In genomic region chr21:15006594-15007230, GRCh38 we compare ENCODE assay signal across 18 cellular contexts. TPM values are rescaled to one million over a fixed set of nuclear protein-coding genes. Genes with fewer than 3 reads are reported as not detected.
A peak's percentile ranks its signal among the peaks of the same experiment; 100 is the strongest.
DNase-seq lines count a peak whose midpoint lies in the region; ATAC-seq and TF ChIP-seq lines count a peak whose summit lies in the region.
"Had no signal": no experiment of that assay in that cellular context is flagged by ENCODE, and none has a peak within 500 bp of the region (broad histone marks: within the 10 kb centered on the region; RNA-seq: fewer than 3 reads in every experiment).

No MANE protein-coding gene starts in this region.

- no peak overlapping the region for H3K9ac ChIP-seq in subcutaneous abdominal adipose tissue (ENCODE audit: low read length in 5 of 5)

- no peak for DNase-seq in activated naive CD4-positive, alpha-beta T cell (lab: John Stamatoyannopoulos, UW)
- DNase-seq in RWPE2 (ENCODE audit: low spot score) (no peak), right lobe of liver (no peak), NCI-H1436 treated with DMSO at 0.1 percent for 48 hours (lab: John Stamatoyannopoulos, UW) (no peak), T-helper 2 cell (no peak)
- DNase-seq: ACHN; activated CD8-positive, alpha-beta memory T cell treated with anti-CD3 and anti-CD28 coated beads, Interleukin-2, amount 10 ng/mL, durations not matched to agents 7 days and 5 days; effector CD4-positive, alpha-beta T cell; hypothalamus; NCI-H1417; NCI-H2171 treated with DMSO at 0.1 percent for 48 hours; posterior cingulate gyrus; stimulated activated naive B cell treated with anti-CD40 and anti-IgM and Interleukin-4, amounts not matched to agents 10 μg/mL and 1 μg/mL and 100 μg/mL, for 72 hours; trophoblast cell had no signal

- ATAC-seq in RWPE2 (ENCODE audit: low read depth): 0 out of 3 replicates have a peak, but pooled peaks have one; percentile 25
- ATAC-seq in right lobe of liver: peak; percentile 23 to 44 (median 34)
- no peak for ATAC-seq in GM18498 (IDR thresholded peaks at IDR 0.05; ENCODE audit: unreplicated experiment)
- ATAC-seq: activated CD8-positive, alpha-beta memory T cell treated with anti-CD3 and anti-CD28 coated beads, Interleukin-2, amount 10 ng/mL, durations not matched to agents 7 days and 5 days; stimulated activated naive B cell treated with anti-CD40 and anti-IgM and Interleukin-4, amounts not matched to agents 10 μg/mL and 1 μg/mL and 100 μg/mL, for 72 hours had no signal

- peaks cover 66% of the 10 kb centered on the region for H3K4me1 Mint-ChIP-seq in activated naive CD4-positive, alpha-beta T cell treated with anti-CD3 and anti-CD28 coated beads, Interleukin-2, amount 50 U/mL, for 24 hours

- intact Hi-C loops in right lobe of liver (cut with DNase I): no loop called here

- 26% methylated on average over 2 of the region's 2 CpGs for WGBS in right lobe of liver (ENCODE audit: insufficient coverage, low coverage, low lambda C conversion rate, missing lambda C conversion rate)

- H3K27ac Mint-ChIP-seq in activated naive CD4-positive, alpha-beta T cell treated with anti-CD3 and anti-CD28 coated beads, Interleukin-2, amount 50 U/mL, for 24 hours: peak overlapping the region; percentile 87
- H3K27ac Mint-ChIP-seq: activated CD8-positive, alpha-beta memory T cell treated with anti-CD3 and anti-CD28 coated beads, Interleukin-2, amount 10 ng/mL, durations not matched to agents 7 days and 5 days; stimulated activated naive B cell treated with anti-CD40 and anti-IgM and Interleukin-4, amounts not matched to agents 10 μg/mL and 1 μg/mL and 100 μg/mL, for 72 hours; T-helper 1 cell treated with Interleukin-12 subunit alpha and Interleukin-12 subunit beta and Interleukin-4 antibody, amounts not matched to agents 30 μg/mL and 1 μg/mL, for 36 hours had no signal

- H3K27ac ChIP-seq in RWPE2 (ENCODE audit: poor library complexity, severe bottlenecking): no peak overlapping the region
- H3K27ac ChIP-seq in right lobe of liver: no peak overlapping the region
- peak overlapping the region; percentile 14 for H3K27ac ChIP-seq in subcutaneous abdominal adipose tissue (ENCODE audit: low read depth, low read length)

- H3K27me3 ChIP-seq in RWPE2 (ENCODE audit: insufficient read depth, poor library complexity, severe bottlenecking): no peaks in the 10 kb centered on the region
- no peaks in the 10 kb centered on the region for H3K27me3 ChIP-seq in right lobe of liver
- no peaks in the 10 kb centered on the region for H3K27me3 ChIP-seq in subcutaneous abdominal adipose tissue (ENCODE audit: control insufficient read depth in 5 of 5, insufficient read depth in 4 of 5, low read length in 5 of 5)

- TF ChIP-seq POLR2A in right lobe of liver (IDR thresholded peaks at IDR 0.05): no peak

- TF ChIP-seq CTCF in RWPE2 (IDR thresholded peaks at IDR 0.05; ENCODE audit: poor library complexity, severe bottlenecking): no peak
- TF ChIP-seq CTCF in right lobe of liver (IDR thresholded peaks at IDR 0.05): no peak

- H3K9me3 Mint-ChIP-seq in activated naive CD4-positive, alpha-beta T cell treated with anti-CD3 and anti-CD28 coated beads, Interleukin-2, amount 50 U/mL, for 24 hours: no peaks in the 10 kb centered on the region
- H3K9me3 Mint-ChIP-seq: T-helper 1 cell treated with Interleukin-12 subunit alpha and Interleukin-12 subunit beta and Interleukin-4 antibody, amounts not matched to agents 30 μg/mL and 1 μg/mL, for 36 hours had no signal

- peak overlapping the region; percentile 47 for H3K4me3 Mint-ChIP-seq in activated naive CD4-positive, alpha-beta T cell treated with anti-CD3 and anti-CD28 coated beads, Interleukin-2, amount 50 U/mL, for 24 hours
- H3K4me3 Mint-ChIP-seq: activated CD8-positive, alpha-beta memory T cell treated with anti-CD3 and anti-CD28 coated beads, Interleukin-2, amount 10 ng/mL, durations not matched to agents 7 days and 5 days; stimulated activated naive B cell treated with anti-CD40 and anti-IgM and Interleukin-4, amounts not matched to agents 10 μg/mL and 1 μg/mL and 100 μg/mL, for 72 hours; T-helper 1 cell treated with Interleukin-12 subunit alpha and Interleukin-12 subunit beta and Interleukin-4 antibody, amounts not matched to agents 30 μg/mL and 1 μg/mL, for 36 hours had no signal

- H3K36me3 Mint-ChIP-seq in activated naive CD4-positive, alpha-beta T cell treated with anti-CD3 and anti-CD28 coated beads, Interleukin-2, amount 50 U/mL, for 24 hours: peaks cover 31% of the 10 kb centered on the region

- no peaks in the 10 kb centered on the region for H3K27me3 Mint-ChIP-seq in activated naive CD4-positive, alpha-beta T cell treated with anti-CD3 and anti-CD28 coated beads, Interleukin-2, amount 50 U/mL, for 24 hours
- H3K27me3 Mint-ChIP-seq: activated CD8-positive, alpha-beta memory T cell treated with anti-CD3 and anti-CD28 coated beads, Interleukin-2, amount 10 ng/mL, durations not matched to agents 7 days and 5 days; stimulated activated naive B cell treated with anti-CD40 and anti-IgM and Interleukin-4, amounts not matched to agents 10 μg/mL and 1 μg/mL and 100 μg/mL, for 72 hours had no signal

- H3K9me3 ChIP-seq in RWPE2 (ENCODE audit: severe bottlenecking): no peaks in the 10 kb centered on the region
- no peaks in the 10 kb centered on the region for H3K9me3 ChIP-seq in right lobe of liver
- no peaks in the 10 kb centered on the region for H3K9me3 ChIP-seq in subcutaneous abdominal adipose tissue (ENCODE audit: control insufficient read depth in 5 of 5, low read length in 5 of 5)

- H3K4me1 ChIP-seq in RWPE2 (ENCODE audit: insufficient read depth, poor library complexity, severe bottlenecking) (peaks cover 31% of the 10 kb centered on the region), right lobe of liver (peaks cover 0 to 23% (median 5%) of the 10 kb centered on the region in 4 donors), subcutaneous abdominal adipose tissue (ENCODE audit: control insufficient read depth in 5 of 5, insufficient read depth in 5 of 5, low read length in 5 of 5) (peaks cover 0 to 25% (median 16%) of the 10 kb centered on the region in 5 donors)

- H3K4me3 ChIP-seq in RWPE2 (ENCODE audit: severe bottlenecking) (no peak overlapping the region), right lobe of liver (no peak overlapping the region), subcutaneous abdominal adipose tissue (ENCODE audit: low read depth in 1 of 5, low read length in 5 of 5) (no peak overlapping the region)

- H3K36me3 ChIP-seq in RWPE2 (ENCODE audit: low read depth) (peaks cover 23% of the 10 kb centered on the region; the same call in 1 of the 2 replicates), right lobe of liver (no peaks in the 10 kb centered on the region), subcutaneous abdominal adipose tissue (ENCODE audit: control insufficient read depth in 5 of 5, insufficient read depth in 5 of 5, low read length in 5 of 5) (peaks cover 0 to 6% (median 3%) of the 10 kb centered on the region in 5 donors)

RNA-seq across cellular contexts. Expression of gene NRIP1, which starts 58.1 kb away (rescaled TPM):
- total RNA-seq in right lobe of liver: 10 to 100 TPM; 15.4 to 34.0 (median 21.5) TPM
